In the genomic region with DNA sequence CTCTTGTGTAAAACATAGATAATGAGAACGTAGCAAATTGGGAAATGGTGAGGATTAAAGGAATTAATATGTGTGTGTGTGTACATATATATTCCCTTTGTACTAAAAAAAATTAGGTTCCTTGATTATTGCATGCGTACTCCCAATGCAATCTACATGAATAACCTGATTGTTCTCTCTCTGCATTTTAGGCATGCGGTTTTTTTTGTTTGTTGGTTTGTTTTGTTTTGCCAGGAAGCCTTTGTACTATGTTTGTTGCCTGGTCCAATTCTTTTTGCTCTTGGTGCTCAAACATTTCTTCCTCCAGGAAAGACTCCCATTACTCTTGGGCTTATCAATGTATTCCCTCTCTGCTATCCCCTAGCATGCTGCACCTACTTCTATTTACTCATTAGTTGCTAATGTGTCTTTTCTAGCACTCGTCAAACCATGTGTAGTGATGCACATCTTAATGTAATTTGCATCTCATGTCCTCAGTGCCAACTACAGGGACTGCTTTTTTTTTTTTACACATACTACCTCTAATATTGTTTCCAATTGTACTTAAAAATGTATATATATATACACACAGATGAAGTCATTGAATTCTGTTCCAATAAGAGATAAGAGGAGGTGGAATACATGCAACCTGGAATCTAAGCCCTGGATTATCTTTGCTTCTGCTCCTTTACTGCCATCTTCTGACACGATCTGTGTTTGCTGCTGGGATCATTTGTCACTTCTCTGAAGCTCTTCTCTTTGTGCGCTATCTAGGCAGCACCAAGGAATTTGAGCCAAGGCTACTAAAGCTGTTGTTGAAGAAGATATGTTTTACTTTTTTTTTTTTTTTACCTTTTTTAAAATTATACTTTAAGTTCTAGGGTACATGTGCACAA, we compare ENCODE assay signal across 8 cellular contexts.
DNase-seq lines count a peak whose midpoint lies in the region; ATAC-seq and TF ChIP-seq lines count a peak whose summit lies in the region.

No MANE protein-coding gene starts in this region.

- H3K9me3 ChIP-seq in Panc1 (ENCODE audit: control insufficient read depth, insufficient read depth, low read depth, low read length) (no peaks in the 10 kb centered on the region), uterus (no peaks in the 10 kb centered on the region)

- H3K4me1 ChIP-seq in Panc1 (ENCODE audit: control insufficient read depth, insufficient read depth, low read length) = no peaks in the 10 kb centered on the region
- H3K4me1 ChIP-seq in uterus = no peaks in the 10 kb centered on the region

- TF ChIP-seq POLR2A in uterus (IDR thresholded peaks at IDR 0.05) = no peak

- peak; percentile 36 for DNase-seq in D341Med (ENCODE audit: low spot score)
- no peak for DNase-seq in Panc1 (ENCODE audit: low read depth, low spot score)
- DNase-seq in kidney glomerular epithelial cell (lab: John Stamatoyannopoulos, UW) = peak; percentile 28
- DNase-seq in activated CD8-positive, alpha-beta memory T cell treated with anti-CD3 and anti-CD28 coated beads, Interleukin-2, amount 10 ng/mL, durations not matched to agents 7 days and 5 days = no peak
- no peak for DNase-seq in uterus

- CTCF ChIA-PET in Panc1 (lab: Charles Lee) = interaction anchor here (0.7 kb wide), 1 partner anchor 152 kb away, joined by 5 read pairs; no protein-coding TSS in a partner anchor
- CTCF ChIA-PET in activated CD8-positive, alpha-beta memory T cell treated with anti-CD3 and anti-CD28 coated beads, Interleukin-2, amount 10 ng/mL, durations not matched to agents 7 days and 5 days (lab: Charles Lee) = no interaction called here

- POLR2A ChIA-PET in Panc1 (lab: Charles Lee) = no interaction called here

- TF ChIP-seq CTCF in Panc1 (IDR thresholded peaks at IDR 0.05) = peak; percentile 36
- no peak for TF ChIP-seq CTCF in uterus (IDR thresholded peaks at IDR 0.05)

- no peaks in the 10 kb centered on the region for H3K27me3 Mint-ChIP-seq in activated CD8-positive, alpha-beta memory T cell treated with anti-CD3 and anti-CD28 coated beads, Interleukin-2, amount 10 ng/mL, durations not matched to agents 7 days and 5 days

- no peak overlapping the region for H3K4me3 ChIP-seq in Panc1 (ENCODE audit: low read depth in 2 of 2, low read length in 2 of 2)
- H3K4me3 ChIP-seq in uterus = no peak overlapping the region

- no peaks in the 10 kb centered on the region for H3K4me1 Mint-ChIP-seq in activated CD8-positive, alpha-beta memory T cell treated with anti-CD3 and anti-CD28 coated beads, Interleukin-2, amount 10 ng/mL, durations not matched to agents 7 days and 5 days

- no peak overlapping the region for H3K27ac ChIP-seq in Panc1 (ENCODE audit: low read length)
- no peak overlapping the region for H3K27ac ChIP-seq in uterus

- no peaks in the 10 kb centered on the region for H3K36me3 Mint-ChIP-seq in activated CD8-positive, alpha-beta memory T cell treated with anti-CD3 and anti-CD28 coated beads, Interleukin-2, amount 10 ng/mL, durations not matched to agents 7 days and 5 days

- H3K4me3 Mint-ChIP-seq in activated CD8-positive, alpha-beta memory T cell treated with anti-CD3 and anti-CD28 coated beads, Interleukin-2, amount 10 ng/mL, durations not matched to agents 7 days and 5 days = no peak overlapping the region

- in situ Hi-C loops in Panc1 (cut with HindIII; ENCODE audit: low pct_unique_long_range_greater_than_20kb, low sequenced_read_pairs) = no loop called here

- ATAC-seq in GM21576 (IDR thresholded peaks at IDR 0.05; ENCODE audit: unreplicated experiment) = peak; percentile 68
- no peak for ATAC-seq in Panc1
- ATAC-seq in activated CD8-positive, alpha-beta memory T cell treated with anti-CD3 and anti-CD28 coated beads, Interleukin-2, amount 10 ng/mL, durations not matched to agents 7 days and 5 days = no peak
- ATAC-seq in GM18498 (IDR thresholded peaks at IDR 0.05; ENCODE audit: unreplicated experiment) = no peak
- no peak for ATAC-seq in HG03521 (IDR thresholded peaks at IDR 0.05; ENCODE audit: unreplicated experiment)

- intact Hi-C loops in Panc1 (cut with micrococcal nuclease; ENCODE audit: unreplicated experiment) (loop anchor here (5.0 kb wide), 1 partner anchor 152 kb away; no protein-coding TSS in a partner anchor), uterus (cut with DNase I; ENCODE audit: low total_unique reads) (no loop called here)

- H3K36me3 ChIP-seq in Panc1 (ENCODE audit: control insufficient read depth, insufficient read depth, low read length) (no peaks in the 10 kb centered on the region), uterus (no peaks in the 10 kb centered on the region)

- H3K27me3 ChIP-seq in Panc1 (ENCODE audit: control insufficient read depth, insufficient read depth, low read length) (no peaks in the 10 kb centered on the region), uterus (no peaks in the 10 kb centered on the region)

- H3K9me3 Mint-ChIP-seq in activated CD8-positive, alpha-beta memory T cell treated with anti-CD3 and anti-CD28 coated beads, Interleukin-2, amount 10 ng/mL, durations not matched to agents 7 days and 5 days (ENCODE audit: low read depth) = peaks cover 1% of the 10 kb centered on the region

- BruUV-seq in Panc1 (replicated peaks; lab: Mats Ljungman, UMichigan) = no TSS peak

- no peak overlapping the region for H3K27ac Mint-ChIP-seq in activated CD8-positive, alpha-beta memory T cell treated with anti-CD3 and anti-CD28 coated beads, Interleukin-2, amount 10 ng/mL, durations not matched to agents 7 days and 5 days

Comparison
In these comparisons a context has a peak if more than half of its experiments do, and no peak if none do; other contexts are left out.
1. DNase-seq: peak in D341Med (single experiment) and kidney glomerular epithelial cell (single experiment); none in Panc1 (single experiment), activated CD8-positive, alpha-beta memory T cell treated with anti-CD3 and anti-CD28 coated beads, Interleukin-2, amount 10 ng/mL, durations not matched to agents 7 days and 5 days (single experiment) and uterus (0 of 2).